18 cellular contexts compared by ENCODE assay signal in genomic region chr3:179066058-179066457, GRCh38. TPM values are rescaled to one million over a fixed set of nuclear protein-coding genes. Genes with fewer than 3 reads are reported as not detected.
DNase-seq lines count a peak whose midpoint lies in the region; ATAC-seq, FAIRE-seq and TF ChIP-seq lines count a peak whose summit lies in the region.
"Had no signal": no experiment of that assay in that cellular context is flagged by ENCODE, and none has a peak within 500 bp of the region (broad histone marks: within the 10 kb centered on the region; RNA-seq: fewer than 3 reads in every experiment).

No MANE protein-coding gene starts in this region.

- intact Hi-C loops in MCF 10A (cut with micrococcal nuclease): no loop called here
- intact Hi-C loops in breast epithelium (cut with DNase I; ENCODE audit: low total_unique reads): no loop called here
- intact Hi-C loops in vagina (cut with DNase I): no loop called here

- H3K36me3 Mint-ChIP-seq in MCF 10A (ENCODE audit: insufficient read depth, unreplicated experiment): peaks cover 71% of the 10 kb centered on the region

- H3K9me3 ChIP-seq in breast epithelium: no peaks in the 10 kb centered on the region
- no peaks in the 10 kb centered on the region for H3K9me3 ChIP-seq in vagina
- H3K9me3 ChIP-seq in osteoblast (ENCODE audit: low read depth, low read length): no peaks in the 10 kb centered on the region
- H3K9me3 ChIP-seq: gastrocnemius medialis, thyroid gland had no signal

- no peak overlapping the region for H2AFZ ChIP-seq in osteoblast (ENCODE audit: low read length)
- H2AFZ ChIP-seq: PC-9 had no signal

- TF ChIP-seq CTCF in MCF 10A (IDR thresholded peaks at IDR 0.05; ENCODE audit: unreplicated experiment): no peak
- TF ChIP-seq CTCF in breast epithelium (IDR thresholded peaks at IDR 0.05): no peak
- TF ChIP-seq CTCF in D721Med (IDR thresholded peaks at IDR 0.05; ENCODE audit: insufficient read depth, missing control alignments): no peak
- no peak for TF ChIP-seq CTCF in vagina (IDR thresholded peaks at IDR 0.05)
- no peak for TF ChIP-seq CTCF in osteoblast (IDR thresholded peaks at IDR 0.05; ENCODE audit: extremely low read depth, low read depth, low read length)

- no peak overlapping the region for H3K4me3 Mint-ChIP-seq in MCF 10A (ENCODE audit: unreplicated experiment)
- H3K4me3 Mint-ChIP-seq: activated T-helper 17 cell treated with anti-CD3 and anti-CD28 coated beads, Interleukin-2, amount 50 U/mL, for 72 hours; effector memory CD8-positive, alpha-beta T cell had no signal

- peaks cover 21% of the 10 kb centered on the region for H4K20me1 ChIP-seq in osteoblast (ENCODE audit: insufficient read depth, low read length)

- TF ChIP-seq POLR2A in breast epithelium (IDR thresholded peaks at IDR 0.05) (no peak), vagina (IDR thresholded peaks at IDR 0.05) (no peak)

- CTCF ChIA-PET in MCF 10A (lab: Yijun Ruan, JAX): interaction anchor here (1.1 to 3.6 kb wide), 6 partner anchors 32 to 255 kb away, joined by 3 to 15 read pairs (median 4); no protein-coding TSS in a partner anchor

- no peaks in the 10 kb centered on the region for H3K27me3 Mint-ChIP-seq in MCF 10A (ENCODE audit: insufficient read depth, unreplicated experiment)
- H3K27me3 Mint-ChIP-seq: activated T-helper 17 cell treated with anti-CD3 and anti-CD28 coated beads, Interleukin-2, amount 50 U/mL, for 72 hours; effector memory CD8-positive, alpha-beta T cell had no signal

- no TSS peak for BruUV-seq in MCF 10A (replicated peaks; lab: Mats Ljungman, UMichigan)

- H3K4me1 ChIP-seq in breast epithelium (no peaks in the 10 kb centered on the region), vagina (peaks cover 33% of the 10 kb centered on the region), osteoblast (ENCODE audit: insufficient read depth, low read length) (peaks cover 16% of the 10 kb centered on the region)
- H3K4me1 ChIP-seq: thyroid gland had no signal

- H3K27ac Mint-ChIP-seq in MCF 10A (ENCODE audit: low read depth, unreplicated experiment): peak overlapping the region; percentile 53
- H3K27ac Mint-ChIP-seq: activated T-helper 17 cell treated with anti-CD3 and anti-CD28 coated beads, Interleukin-2, amount 50 U/mL, for 72 hours; effector memory CD8-positive, alpha-beta T cell had no signal

- no peak overlapping the region for H3K4me2 ChIP-seq in osteoblast (ENCODE audit: insufficient read depth, low read length)
- H3K4me2 ChIP-seq: PC-9 had no signal

- H3K27ac ChIP-seq in breast epithelium (no peak overlapping the region), vagina (no peak overlapping the region), osteoblast (ENCODE audit: low read depth, low read length) (no peak overlapping the region)
- H3K27ac ChIP-seq: gastrocnemius medialis, PC-9, thyroid gland had no signal

- no peaks in the 10 kb centered on the region for H3K36me3 ChIP-seq in breast epithelium
- H3K36me3 ChIP-seq in vagina: peaks cover 0 to 17% of the 10 kb centered on the region in 2 donors
- peaks cover 39% of the 10 kb centered on the region for H3K36me3 ChIP-seq in osteoblast (ENCODE audit: insufficient read depth, low read length)

- H3K79me2 ChIP-seq in osteoblast (ENCODE audit: insufficient read depth, low read length): peaks cover 99% of the 10 kb centered on the region

- ATAC-seq in GM21786 (IDR thresholded peaks at IDR 0.05; ENCODE audit: unreplicated experiment) (peak; percentile 59), HG03196 (IDR thresholded peaks at IDR 0.05; ENCODE audit: unreplicated experiment) (peak; percentile 40)
- ATAC-seq: activated T-helper 17 cell treated with anti-CD3 and anti-CD28 coated beads, Interleukin-2, amount 50 U/mL, for 72 hours; effector memory CD8-positive, alpha-beta T cell; gastrocnemius medialis had no signal

- FAIRE-seq in D721Med (lab: Jason Lieb, UNC): no peak
- FAIRE-seq: A204.1 had no signal

- POLR2A ChIA-PET in MCF 10A (lab: Yijun Ruan, JAX): interaction anchor here (9.6 kb wide), 1 partner anchor 31 kb away, joined by 120 read pairs; no protein-coding TSS in a partner anchor

- no peak overlapping the region for H3K4me3 ChIP-seq in breast epithelium
- no peak overlapping the region for H3K4me3 ChIP-seq in vagina
- no peak overlapping the region for H3K4me3 ChIP-seq in osteoblast (ENCODE audit: insufficient read depth, low read length)
- H3K4me3 ChIP-seq: gastrocnemius medialis, PC-9, thyroid gland had no signal

- no peaks in the 10 kb centered on the region for H3K9me3 Mint-ChIP-seq in MCF 10A (ENCODE audit: unreplicated experiment)
- H3K9me3 Mint-ChIP-seq: activated T-helper 17 cell treated with anti-CD3 and anti-CD28 coated beads, Interleukin-2, amount 50 U/mL, for 72 hours; effector memory CD8-positive, alpha-beta T cell had no signal

- no peak for DNase-seq in MCF 10A (ENCODE audit: unreplicated experiment)
- no peak for DNase-seq in breast epithelium (ENCODE audit: low spot score in 2 of 2)
- DNase-seq in D721Med (ENCODE audit: insufficient read length, low spot score): no peak
- no peak for DNase-seq in vagina (ENCODE audit: extremely low spot score in 2 of 2)
- DNase-seq in osteoblast (ENCODE audit: insufficient read length, low spot score, missing footprints): no peak
- DNase-seq in CD1c-positive myeloid dendritic cell (ENCODE audit: extremely low spot score): no peak
- DNase-seq: effector memory CD8-positive, alpha-beta T cell; gastrocnemius medialis; GOT3; midbrain; PC-9; stimulated activated CD4-positive, alpha-beta T cell treated with anti-CD3 and anti-CD28 coated beads, Interleukin-15, amount 100 ng/mL, for 24 hours; T-helper 1 cell; thyroid gland had no signal

- no peaks in the 10 kb centered on the region for H3K27me3 ChIP-seq in breast epithelium
- no peaks in the 10 kb centered on the region for H3K27me3 ChIP-seq in vagina
- no peaks in the 10 kb centered on the region for H3K27me3 ChIP-seq in osteoblast (ENCODE audit: insufficient read depth, low read length)
- H3K27me3 ChIP-seq: gastrocnemius medialis, thyroid gland had no signal

- H3K4me1 Mint-ChIP-seq in MCF 10A (ENCODE audit: insufficient read depth, unreplicated experiment): peaks cover 70% of the 10 kb centered on the region

RNA-seq across cellular contexts. Expression of gene ZMAT3, which starts 5.6 kb away (rescaled TPM):
- total RNA-seq in MCF 10A (2022) (50.9 and 58.0 TPM in 2 replicates), breast epithelium (10 to 100 TPM; 10.4 to 19.5 (median 16.7) TPM), vagina (9.6 TPM), osteoblast (47.0 and 56.0 TPM in 2 replicates)
